In genomic region chr5:1298067-1298551, GRCh38 we compare ENCODE assay signal across 18 cellular contexts. TPM values are rescaled to one million over a fixed set of nuclear protein-coding genes. Genes with fewer than 3 reads are reported as not detected.
A peak's percentile ranks its signal among the peaks of the same experiment; 100 is the strongest.
DNase-seq lines count a peak whose midpoint lies in the region; ATAC-seq and TF ChIP-seq lines count a peak whose summit lies in the region.
"Had no signal": no experiment of that assay in that cellular context is flagged by ENCODE, and none has a peak within 500 bp of the region (broad histone marks: within the 10 kb centered on the region; RNA-seq: fewer than 3 reads in every experiment).

No MANE protein-coding gene starts in this region.

- 88% methylated on average over 19 of the region's 19 CpGs for WGBS in hepatocyte (ENCODE audit: low lambda C conversion rate, missing lambda C conversion rate)

- H3K36me3 Mint-ChIP-seq in activated naive CD8-positive, alpha-beta T cell treated with anti-CD3 and anti-CD28 coated beads, Interleukin-2, amount 10 ng/mL, durations not matched to agents 7 days and 5 days, result no peaks in the 10 kb centered on the region
- no peaks in the 10 kb centered on the region for H3K36me3 Mint-ChIP-seq in activated naive CD8-positive, alpha-beta T cell treated with anti-CD3 and anti-CD28 coated beads for 36 hours
- H3K36me3 Mint-ChIP-seq: CD4-positive, alpha-beta memory T cell had no signal

- no peak overlapping the region for H3K4me3 ChIP-seq in hepatocyte
- H3K4me3 ChIP-seq in upper lobe of right lung, result no peak overlapping the region
- H3K4me3 ChIP-seq: Peyer's patch had no signal

- POLR2A ChIA-PET in activated naive CD8-positive, alpha-beta T cell treated with anti-CD3 and anti-CD28 coated beads, Interleukin-2, amount 10 ng/mL, durations not matched to agents 7 days and 5 days (lab: Charles Lee), result no interaction called here

- peak; percentile 16 for DNase-seq in activated naive CD8-positive, alpha-beta T cell treated with anti-CD3 and anti-CD28 coated beads, Interleukin-2, amount 10 ng/mL, durations not matched to agents 7 days and 5 days
- DNase-seq in activated naive CD8-positive, alpha-beta T cell treated with anti-CD3 and anti-CD28 coated beads for 36 hours, result no peak
- DNase-seq in hepatocyte (ENCODE audit: low spot score) (peak; percentile 1), mesenteric fat pad (ENCODE audit: low spot score) (peak; percentile 76), upper lobe of right lung (peak; percentile 59)
- DNase-seq: Calu3; CD4-positive, alpha-beta memory T cell; NCI-H1092; NCI-H146; NCI-H2081; NCI-H2227 treated with DMSO at 0.1 percent for 48 hours; NCI-H524; Right ventricle myocardium superior had no signal

- H3K79me2 ChIP-seq in hepatocyte, result no peaks in the 10 kb centered on the region

- no peaks in the 10 kb centered on the region for H3K4me1 Mint-ChIP-seq in activated naive CD8-positive, alpha-beta T cell treated with anti-CD3 and anti-CD28 coated beads, Interleukin-2, amount 10 ng/mL, durations not matched to agents 7 days and 5 days
- no peaks in the 10 kb centered on the region for H3K4me1 Mint-ChIP-seq in activated naive CD8-positive, alpha-beta T cell treated with anti-CD3 and anti-CD28 coated beads for 36 hours

- no peaks in the 10 kb centered on the region for H3K9me3 Mint-ChIP-seq in activated naive CD8-positive, alpha-beta T cell treated with anti-CD3 and anti-CD28 coated beads, Interleukin-2, amount 10 ng/mL, durations not matched to agents 7 days and 5 days
- peaks cover 1% of the 10 kb centered on the region for H3K9me3 Mint-ChIP-seq in activated naive CD8-positive, alpha-beta T cell treated with anti-CD3 and anti-CD28 coated beads for 36 hours

- H4K20me1 ChIP-seq in hepatocyte (ENCODE audit: insufficient read depth, poor library complexity, severe bottlenecking), result no peaks in the 10 kb centered on the region

- H3K4me1 ChIP-seq in hepatocyte (ENCODE audit: insufficient read depth) (no peaks in the 10 kb centered on the region), upper lobe of right lung (no peaks in the 10 kb centered on the region)

- H3K27me3 ChIP-seq in hepatocyte (peaks cover 26% of the 10 kb centered on the region), upper lobe of right lung (peaks cover 18% of the 10 kb centered on the region)

- H3K27ac Mint-ChIP-seq in activated naive CD8-positive, alpha-beta T cell treated with anti-CD3 and anti-CD28 coated beads, Interleukin-2, amount 10 ng/mL, durations not matched to agents 7 days and 5 days, result no peak overlapping the region
- H3K27ac Mint-ChIP-seq in activated naive CD8-positive, alpha-beta T cell treated with anti-CD3 and anti-CD28 coated beads for 36 hours, result no peak overlapping the region
- H3K27ac Mint-ChIP-seq: B cell had no signal

- H3K36me3 ChIP-seq in hepatocyte (replicated peaks; ENCODE audit: insufficient read depth, low read depth) (no peaks in the 10 kb centered on the region), upper lobe of right lung (no peaks in the 10 kb centered on the region)
- H3K36me3 ChIP-seq: Peyer's patch had no signal

- ATAC-seq in activated naive CD8-positive, alpha-beta T cell treated with anti-CD3 and anti-CD28 coated beads, Interleukin-2, amount 10 ng/mL, durations not matched to agents 7 days and 5 days (ENCODE audit: low read depth), result no peak
- ATAC-seq in upper lobe of right lung, result no peak
- ATAC-seq in HG02884 (IDR thresholded peaks at IDR 0.05; ENCODE audit: unreplicated experiment), result no peak
- no peak for ATAC-seq in GM21529 (IDR thresholded peaks at IDR 0.05; ENCODE audit: unreplicated experiment)

- no peak overlapping the region for H3K4me3 Mint-ChIP-seq in activated naive CD8-positive, alpha-beta T cell treated with anti-CD3 and anti-CD28 coated beads, Interleukin-2, amount 10 ng/mL, durations not matched to agents 7 days and 5 days
- H3K4me3 Mint-ChIP-seq in activated naive CD8-positive, alpha-beta T cell treated with anti-CD3 and anti-CD28 coated beads for 36 hours, result no peak overlapping the region
- H3K4me3 Mint-ChIP-seq: B cell; CD4-positive, alpha-beta memory T cell had no signal

- H3K9me3 ChIP-seq in hepatocyte (ENCODE audit: low read depth), result no peaks in the 10 kb centered on the region
- H3K9me3 ChIP-seq in upper lobe of right lung, result no peaks in the 10 kb centered on the region
- H3K9me3 ChIP-seq: Peyer's patch had no signal

- intact Hi-C loops in upper lobe of right lung (cut with DNase I), result no loop called here

- no peak overlapping the region for H2AFZ ChIP-seq in hepatocyte

- H3K27me3 Mint-ChIP-seq in activated naive CD8-positive, alpha-beta T cell treated with anti-CD3 and anti-CD28 coated beads, Interleukin-2, amount 10 ng/mL, durations not matched to agents 7 days and 5 days, result peaks cover 38% of the 10 kb centered on the region
- no peaks in the 10 kb centered on the region for H3K27me3 Mint-ChIP-seq in activated naive CD8-positive, alpha-beta T cell treated with anti-CD3 and anti-CD28 coated beads for 36 hours
- H3K27me3 Mint-ChIP-seq: CD4-positive, alpha-beta memory T cell had no signal

- H3K9me2 ChIP-seq in hepatocyte (replicated peaks; ENCODE audit: insufficient read depth), result no peaks in the 10 kb centered on the region

- TF ChIP-seq CTCF in hepatocyte (IDR thresholded peaks at IDR 0.05; ENCODE audit: poor library complexity) (no peak), upper lobe of right lung (IDR thresholded peaks at IDR 0.05) (no peak)

- H3K27ac ChIP-seq in hepatocyte (no peak overlapping the region), upper lobe of right lung (no peak overlapping the region)
- H3K27ac ChIP-seq: KMS-11, Peyer's patch had no signal

- H3K4me2 ChIP-seq in hepatocyte, result no peak overlapping the region
- H3K4me2 ChIP-seq: KMS-11 had no signal

RNA-seq across cellular contexts. Expression of gene TERT, which starts 3.2 kb away (rescaled TPM):
- total RNA-seq in activated naive CD8-positive, alpha-beta T cell treated with anti-CD3 and anti-CD28 coated beads, Interleukin-2, amount 10 ng/mL, durations not matched to agents 7 days and 5 days, result under 1 TPM in 1 of 2 experiments, not detected in 1; 0.36 TPM
- 1 to 10 TPM; 6.0 to 6.2 TPM for total RNA-seq in activated naive CD8-positive, alpha-beta T cell treated with anti-CD3 and anti-CD28 coated beads for 36 hours
- not detected in 2 replicates for total RNA-seq in hepatocyte
- polyA plus RNA-seq in hepatocyte, result 0.08 TPM in 1 of 2 replicates, not detected in the other
- not detected for total RNA-seq in mesenteric fat pad
- total RNA-seq in upper lobe of right lung, result not detected
- total RNA-seq: CD4-positive, alpha-beta memory T cell; Right ventricle myocardium superior had no signal

RNA-seq across cellular contexts. Expression of gene CLPTM1L, which starts 46.8 kb away (rescaled TPM):
- 10 to 100 TPM; 80.9 to 82.7 TPM for total RNA-seq in activated naive CD8-positive, alpha-beta T cell treated with anti-CD3 and anti-CD28 coated beads, Interleukin-2, amount 10 ng/mL, durations not matched to agents 7 days and 5 days
- total RNA-seq in activated naive CD8-positive, alpha-beta T cell treated with anti-CD3 and anti-CD28 coated beads for 36 hours, result 10 to 100 TPM; 90.0 to 91.6 TPM
- 99.3 and 130 TPM in 2 replicates for total RNA-seq in hepatocyte
- 129 and 143 TPM in 2 replicates for polyA plus RNA-seq in hepatocyte
- total RNA-seq in mesenteric fat pad, result 112 TPM
- total RNA-seq in upper lobe of right lung, result 153 TPM
